8 cellular contexts compared by ENCODE assay signal in genomic region chr16:57277586-57277985, GRCh38. TPM values are rescaled to one million over a fixed set of nuclear protein-coding genes. Genes with fewer than 3 reads are reported as not detected.
DNase-seq lines count a peak whose midpoint lies in the region; ATAC-seq and TF ChIP-seq lines count a peak whose summit lies in the region.

No MANE protein-coding gene starts in this region.

- WGBS in adrenal gland, 4 donors, result 62 to 78% (median 69%) methylated on average over 1 of the region's 1 CpG
- WGBS in spleen, 5 donors, result 17 to 44% (median 29%) methylated on average over 1 of the region's 1 CpG

- H3K9me3 ChIP-seq in Peyer's patch (no peaks in the 10 kb centered on the region), adrenal gland (replicated peaks in 1 of 3) (no peaks in the 10 kb centered on the region), spleen (no peaks in the 10 kb centered on the region)

- H3K9me3 Mint-ChIP-seq in activated naive CD8-positive, alpha-beta T cell treated with anti-CD3 and anti-CD28 coated beads for 36 hours, result no peaks in the 10 kb centered on the region

- H3K27me3 Mint-ChIP-seq in activated naive CD8-positive, alpha-beta T cell treated with anti-CD3 and anti-CD28 coated beads for 36 hours, result no peaks in the 10 kb centered on the region

- POLR2A ChIA-PET in HEK293T (lab: Yijun Ruan, JAX), result no interaction called here

- CTCF ChIA-PET in HEK293T (lab: Yijun Ruan, JAX), result no interaction called here

- H3K36me3 ChIP-seq in Peyer's patch (no peaks in the 10 kb centered on the region), adrenal gland (replicated peaks in 1 of 2) (no peaks in the 10 kb centered on the region), spleen (no peaks in the 10 kb centered on the region)

- intact Hi-C loops in adrenal gland (cut with DNase I) (no loop called here), spleen (cut with DNase I; ENCODE audit: low total_unique reads) (no loop called here)

- no peak overlapping the region for H3K4me3 Mint-ChIP-seq in activated naive CD8-positive, alpha-beta T cell treated with anti-CD3 and anti-CD28 coated beads for 36 hours

- no peaks in the 10 kb centered on the region for H3K36me3 Mint-ChIP-seq in activated naive CD8-positive, alpha-beta T cell treated with anti-CD3 and anti-CD28 coated beads for 36 hours

- H3K4me1 Mint-ChIP-seq in activated naive CD8-positive, alpha-beta T cell treated with anti-CD3 and anti-CD28 coated beads for 36 hours, result peaks cover 19% of the 10 kb centered on the region

- TF ChIP-seq CTCF in Peyer's patch (IDR thresholded peaks at IDR 0.05) (no peak), adrenal gland (IDR thresholded peaks at IDR 0.05) (no peak), spleen (IDR thresholded peaks at IDR 0.05 in 8 of 11, conservative IDR thresholded peaks at IDR 0.05 in 3 of 11) (no peak)

- H3K27me3 ChIP-seq in Peyer's patch (no peaks in the 10 kb centered on the region), adrenal gland (no peaks in the 10 kb centered on the region), spleen (replicated peaks in 1 of 7) (peaks cover 0 to 11% (median 0%) of the 10 kb centered on the region in 7 donors)

- no peak overlapping the region for H3K27ac ChIP-seq in Peyer's patch
- H3K27ac ChIP-seq in adrenal gland, result no peak overlapping the region
- peak overlapping the region in 3 of 8 donors; percentile 29 to 68 (median 50) for H3K27ac ChIP-seq in spleen

- H3K4me1 ChIP-seq in Peyer's patch, result peaks cover 0 to 44% (median 0%) of the 10 kb centered on the region in 4 donors
- H3K4me1 ChIP-seq in adrenal gland (replicated peaks in 1 of 2), result peaks cover 4 to 11% of the 10 kb centered on the region in 2 donors
- peaks cover 4 to 71% (median 26%) of the 10 kb centered on the region in 6 donors for H3K4me1 ChIP-seq in spleen

- no peak overlapping the region for H3K4me3 ChIP-seq in Peyer's patch
- H3K4me3 ChIP-seq in adrenal gland, result no peak overlapping the region
- no peak overlapping the region for H3K4me3 ChIP-seq in spleen

- no peak for TF ChIP-seq POLR2A in Peyer's patch (IDR thresholded peaks at IDR 0.05)
- TF ChIP-seq POLR2A in adrenal gland (IDR thresholded peaks at IDR 0.05), result no peak
- no peak for TF ChIP-seq POLR2A in spleen (IDR thresholded peaks at IDR 0.05)

- peak in 2 of 3 donors; percentile 53 to 70 for DNase-seq in Peyer's patch
- peak; percentile 56 for DNase-seq in activated naive CD8-positive, alpha-beta T cell treated with anti-CD3 and anti-CD28 coated beads for 36 hours
- peak; percentile 70 for DNase-seq in myocyte (ENCODE audit: low read depth)
- no peak for DNase-seq in HEK293T (ENCODE audit: extremely low spot score)
- DNase-seq in adrenal gland, result no peak
- no peak for DNase-seq in spleen

- no peak overlapping the region for H3K27ac Mint-ChIP-seq in activated naive CD8-positive, alpha-beta T cell treated with anti-CD3 and anti-CD28 coated beads for 36 hours

- ATAC-seq in GM18511 (IDR thresholded peaks at IDR 0.05; ENCODE audit: unreplicated experiment) (peak; percentile 56), HG02852 (IDR thresholded peaks at IDR 0.05; ENCODE audit: unreplicated experiment) (no peak)

TF ChIP-seq in HEK293T, 16 proteins besides CTCF, POLR2A, EP300 and RAD21:
- TF ChIP-seq L3MBTL2 (conservative IDR thresholded peaks at IDR 0.05), result no peak
- no peak for TF ChIP-seq LEF1 (IDR thresholded peaks at IDR 0.05; ENCODE audit: borderline replicate concordance)
- no peak for TF ChIP-seq NFRKB (IDR thresholded peaks at IDR 0.05)
- no peak for TF ChIP-seq BHLHE40 (IDR thresholded peaks at IDR 0.05; ENCODE audit: borderline replicate concordance)
- TF ChIP-seq ELF4 (IDR thresholded peaks at IDR 0.05), result no peak
- TF ChIP-seq SP1 (IDR thresholded peaks at IDR 0.05), result no peak
- TF ChIP-seq HDGF (IDR thresholded peaks at IDR 0.05; ENCODE audit: borderline replicate concordance), result no peak
- no peak for TF ChIP-seq ZNF384 (IDR thresholded peaks at IDR 0.05)
- TF ChIP-seq ARNT (IDR thresholded peaks at IDR 0.05), result no peak
- no peak for TF ChIP-seq TARDBP (IDR thresholded peaks at IDR 0.05)
- no peak for TF ChIP-seq CTBP1 (IDR thresholded peaks at IDR 0.05; ENCODE audit: borderline replicate concordance)
- no peak for TF ChIP-seq SUZ12 (IDR thresholded peaks at IDR 0.05)
- TF ChIP-seq PKNOX1 (IDR thresholded peaks at IDR 0.05), result no peak
- TF ChIP-seq FOXA1 (IDR thresholded peaks at IDR 0.05), result no peak
- no peak for TF ChIP-seq FOXM1 (IDR thresholded peaks at IDR 0.05; ENCODE audit: borderline replicate concordance)
- no peak for TF ChIP-seq FOXK2 (IDR thresholded peaks at IDR 0.05)
TF ChIP-seq in HEK293T: peak in this region for 0.

RNA-seq across cellular contexts. Expression of gene PLLP, which starts 6.9 kb away (rescaled TPM):
- total RNA-seq in Peyer's patch (100 to 1,000 TPM in 3 of 4 donors, 1 to 10 TPM in 1; 1.7 to 152 (median 126) TPM), myocyte (not detected in 2 replicates), adrenal gland (1 to 10 TPM; 1.0 to 10.0 (median 2.7) TPM), spleen (10 to 100 TPM in 6 of 7 donors, 1 to 10 TPM in 1; 9.6 to 53.1 (median 29.1) TPM)
- total RNA-seq in activated naive CD8-positive, alpha-beta T cell treated with anti-CD3 and anti-CD28 coated beads for 36 hours, result under 1 TPM; 0.34 to 0.54 TPM
- 0.42 TPM for polyA plus RNA-seq in myocyte (2012)
- polyA plus RNA-seq in adrenal gland (1 to 10 TPM; 1.5 to 7.0 (median 2.7) TPM), spleen (10 to 100 TPM in 1 of 3 donors, 1 to 10 TPM in 2; 4.7 to 19.1 (median 7.0) TPM)

RNA-seq across cellular contexts. Expression of gene ARL2BP, which starts 32.5 kb away (rescaled TPM):
- total RNA-seq in Peyer's patch (10 to 100 TPM; 25.2 to 55.3 (median 31.5) TPM), myocyte (60.6 and 76.3 TPM in 2 replicates), adrenal gland (10 to 100 TPM; 47.9 to 88.7 (median 57.9) TPM), spleen (10 to 100 TPM; 38.0 to 84.6 (median 62.4) TPM)
- total RNA-seq in activated naive CD8-positive, alpha-beta T cell treated with anti-CD3 and anti-CD28 coated beads for 36 hours, result 10 to 100 TPM; 16.2 to 17.1 TPM
- polyA plus RNA-seq in myocyte (2012), result 41.8 TPM
- polyA plus RNA-seq in adrenal gland (100 to 1,000 TPM in 1 of 3 donors, 10 to 100 TPM in 2; 32.6 to 136 (median 35.2) TPM), spleen (10 to 100 TPM; 30.1 to 65.1 (median 35.7) TPM)

Comparison
In these comparisons a context has a peak if more than half of its experiments do, and no peak if none do; other contexts are left out.
1. DNase-seq: peak in Peyer's patch (2 of 3), activated naive CD8-positive, alpha-beta T cell treated with anti-CD3 and anti-CD28 coated beads for 36 hours (single experiment) and myocyte (single experiment); none in HEK293T (single experiment), adrenal gland (0 of 7) and spleen (single experiment).